Comparison of ENCODE assay signal across 1 cellular context in genomic region chr12:4775936-4776335, GRCh38.
TF ChIP-seq lines count a peak whose summit lies in the region.

No MANE protein-coding gene starts in this region.

TF ChIP-seq in HepG2, 621 proteins besides CTCF, POLR2A, EP300 and RAD21:
- TF ChIP-seq EEA1 (CRISPR knock-in tag; IDR thresholded peaks at IDR 0.05; ENCODE audit: borderline replicate concordance) (no peak), RFX3 (CRISPR knock-in tag; IDR thresholded peaks at IDR 0.05) (peak; percentile 43; the same call in 1 of the 2 replicates)
